Comparison of ENCODE assay signal across 16 cellular contexts in the genomic region with DNA sequence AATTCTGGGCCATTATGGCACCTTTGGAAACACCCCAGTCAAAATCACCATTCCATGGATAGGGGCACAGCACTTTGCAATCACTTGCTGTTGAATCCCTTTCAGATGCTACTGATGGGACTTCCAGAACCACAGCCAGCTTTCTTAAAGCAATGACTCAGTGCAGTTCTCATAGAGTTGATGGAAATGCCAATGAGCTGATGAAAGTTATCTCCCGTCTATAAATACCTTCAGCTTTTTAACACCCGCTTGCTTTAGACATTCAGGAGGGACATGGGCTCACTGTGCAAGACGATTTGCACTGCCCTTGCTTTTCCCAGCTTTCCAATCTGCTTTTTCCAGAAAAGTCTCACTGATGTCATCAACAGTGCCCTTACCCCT.
DNase-seq lines count a peak whose midpoint lies in the region; ATAC-seq lines count a peak whose summit lies in the region.
"Had no signal": no experiment of that assay in that cellular context is flagged by ENCODE, and none has a peak within 500 bp of the region (broad histone marks: within the 10 kb centered on the region; RNA-seq: fewer than 3 reads in every experiment).

No MANE protein-coding gene starts in this region.

- H3K4ac ChIP-seq in mesenchymal stem cell (ENCODE audit: low read depth in 1 of 2, low read length in 2 of 2): no peak overlapping the region

- no peak overlapping the region for H3K14ac ChIP-seq in mesenchymal stem cell (ENCODE audit: low read length in 2 of 2)

- no peak overlapping the region for H3K9ac ChIP-seq in mesenchymal stem cell (ENCODE audit: low read length)

- H3K27me3 ChIP-seq in mesenchymal stem cell (ENCODE audit: control insufficient read depth in 1 of 2, insufficient read depth in 1 of 2, low read length in 2 of 2): peaks cover 0 to 9% of the 10 kb centered on the region in 2 experiments

- H2BK120ac ChIP-seq in mesenchymal stem cell (ENCODE audit: low read depth, low read length): no peak overlapping the region

- no peak overlapping the region for H2AFZ ChIP-seq in mesenchymal stem cell (ENCODE audit: low read depth, low read length)
- H2AFZ ChIP-seq: PC-9 had no signal

- DNase-seq in AG20443 (ENCODE audit: low spot score) (peak; percentile 65), NCI-H460 (ENCODE audit: extremely low read depth, low read depth) (peak; percentile 62), fibroblast of gingiva (ENCODE audit: low read depth) (peak; percentile 30), mesenchymal stem cell (peak; percentile 69), epidermal melanocyte (ENCODE audit: insufficient read length, low spot score) (no peak), ureter (ENCODE audit: low spot score) (no peak)
- DNase-seq: activated B cell treated with CpG ODN at 0.5 μM for 24 hours; activated CD8-positive, alpha-beta memory T cell treated with anti-CD3 and anti-CD28 coated beads, Interleukin-2, amount 50 U/mL, for 48 hours; activated naive CD4-positive, alpha-beta T cell treated with anti-CD3 and anti-CD28 coated beads, Interleukin-2, amount 10 ng/mL, durations not matched to agents 7 days and 5 days; DMS79; NCI-H1436 treated with DMSO at 0.1 percent for 48 hours; NCI-H446; PC-9; stimulated activated CD4-positive, alpha-beta T cell treated with anti-CD3 and anti-CD28 coated beads, Interleukin-15, amount 100 ng/mL, for 24 hours had no signal

- no peak overlapping the region for H4K8ac ChIP-seq in mesenchymal stem cell (ENCODE audit: low read length)

- H3K18ac ChIP-seq in mesenchymal stem cell (ENCODE audit: low read depth in 1 of 2, low read length in 2 of 2): no peak overlapping the region

- ATAC-seq in GM19395 (IDR thresholded peaks at IDR 0.05; ENCODE audit: unreplicated experiment): no peak
- ATAC-seq in HG03135 (IDR thresholded peaks at IDR 0.05; ENCODE audit: unreplicated experiment): no peak

- H3K4me2 ChIP-seq in mesenchymal stem cell (ENCODE audit: low read length, poor library complexity, severe bottlenecking): no peak overlapping the region
- H3K4me2 ChIP-seq: PC-9 had no signal

- WGBS in mesenchymal stem cell: 20% methylated on average over 3 of the region's 3 CpGs

- no peaks in the 10 kb centered on the region for H3K9me3 ChIP-seq in mesenchymal stem cell (ENCODE audit: control insufficient read depth, low read length)

- H2BK12ac ChIP-seq in mesenchymal stem cell (ENCODE audit: low read length in 2 of 2): no peak overlapping the region

- no peak overlapping the region for H3K27ac ChIP-seq in mesenchymal stem cell (ENCODE audit: low read length, poor library complexity, severe bottlenecking)
- H3K27ac ChIP-seq: PC-9 had no signal

- no peak overlapping the region for H3K23ac ChIP-seq in mesenchymal stem cell (ENCODE audit: low read length in 2 of 2)

- no peak overlapping the region for H2BK15ac ChIP-seq in mesenchymal stem cell (ENCODE audit: low read depth, poor library complexity, severe bottlenecking)

- peaks cover 0 to 22% of the 10 kb centered on the region in 2 experiments for H3K36me3 ChIP-seq in mesenchymal stem cell (ENCODE audit: control insufficient read depth in 1 of 2, insufficient read depth in 2 of 2, low read depth in 1 of 2, low read length in 2 of 2)

- H3K79me1 ChIP-seq in mesenchymal stem cell (replicated peaks; ENCODE audit: low read length, poor library complexity, severe bottlenecking): no peaks in the 10 kb centered on the region

- no peak overlapping the region for H4K91ac ChIP-seq in mesenchymal stem cell (ENCODE audit: low read length)

- no peak overlapping the region for H3K4me3 ChIP-seq in mesenchymal stem cell (ENCODE audit: insufficient read depth in 1 of 2, low read depth in 1 of 2, low read length in 2 of 2)
- H3K4me3 ChIP-seq: PC-9 had no signal

- H2BK5ac ChIP-seq in mesenchymal stem cell (ENCODE audit: low read depth, low read length, poor library complexity, severe bottlenecking): no peak overlapping the region

- H2AK5ac ChIP-seq in mesenchymal stem cell (ENCODE audit: low read length, severe bottlenecking): no peak overlapping the region

- no peaks in the 10 kb centered on the region for H3K4me1 ChIP-seq in mesenchymal stem cell (ENCODE audit: control insufficient read depth, insufficient read depth, low read depth, low read length)

Comparison
In these comparisons a context has a peak if more than half of its experiments do, and no peak if none do; other contexts are left out.
1. DNase-seq: peak in AG20443 (single experiment), NCI-H460 (single experiment), fibroblast of gingiva (single experiment) and mesenchymal stem cell (single experiment); none in epidermal melanocyte (single experiment) and ureter (single experiment).